ENCODE assay signal across 11 cellular contexts in the genomic region with DNA sequence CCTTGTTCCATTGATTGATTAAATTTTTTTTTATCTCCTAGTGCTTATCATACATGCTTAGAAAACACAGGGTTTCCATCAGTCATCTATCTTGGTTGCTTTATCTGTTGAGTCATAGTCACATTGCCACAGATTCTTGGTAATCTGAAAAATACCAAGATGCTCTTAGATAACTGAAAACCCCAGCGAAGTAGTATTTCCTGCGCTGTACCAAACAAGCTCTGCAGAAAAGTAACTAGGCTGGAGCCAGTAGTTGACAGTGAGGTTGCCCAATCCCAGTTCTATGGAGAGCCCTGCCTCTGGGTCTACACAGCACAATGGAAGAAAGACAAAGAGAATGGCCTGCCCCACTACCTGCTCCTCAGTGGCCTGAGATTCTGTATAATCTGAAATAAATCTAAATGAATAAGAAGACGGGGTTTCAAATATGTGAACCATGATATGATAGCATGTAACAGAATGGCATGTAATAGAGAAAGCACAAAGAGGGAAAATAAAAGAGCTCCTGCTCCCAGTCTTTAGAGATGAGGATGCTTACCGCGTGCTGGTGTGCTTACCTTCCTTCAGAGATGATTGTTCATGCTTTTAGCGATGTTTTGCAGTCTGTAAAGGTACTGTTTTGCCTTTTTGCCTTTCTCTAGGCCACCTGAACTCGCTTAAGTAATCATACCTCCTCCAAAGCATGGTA. TPM values are rescaled to one million over a fixed set of nuclear protein-coding genes. Genes with fewer than 3 reads are reported as not detected.
DNase-seq lines count a peak whose midpoint lies in the region; ATAC-seq, FAIRE-seq and TF ChIP-seq lines count a peak whose summit lies in the region.
"Had no signal": no experiment of that assay in that cellular context is flagged by ENCODE, and none has a peak within 500 bp of the region (broad histone marks: within the 10 kb centered on the region; RNA-seq: fewer than 3 reads in every experiment).

No MANE protein-coding gene starts in this region.

- no peak overlapping the region for H2AK5ac ChIP-seq in H9 (ENCODE audit: insufficient read length, low read length)

- no peak overlapping the region for H3T11ph ChIP-seq in H9 (ENCODE audit: low read length)

- no peaks in the 10 kb centered on the region; the same call in 1 of the 2 replicates for H3K27me3 Mint-ChIP-seq in H9 (ENCODE audit: low read depth)

- no peak overlapping the region for H4K91ac ChIP-seq in H9 (ENCODE audit: insufficient read length, low read depth, low read length)

- H3K36me3 Mint-ChIP-seq in H9 (ENCODE audit: insufficient read depth in 1 of 3, low read depth in 3 of 3), result no peaks in the 10 kb centered on the region

- no peak overlapping the region; the same call in 1 of the 2 replicates for H3K14ac ChIP-seq in H9 (ENCODE audit: insufficient read depth, low read length)

- no peaks in the 10 kb centered on the region for H3K79me1 ChIP-seq in H9 (ENCODE audit: insufficient read depth, low read depth, low read length, poor library complexity, severe bottlenecking)

- peaks cover 33 to 41% of the 10 kb centered on the region in 2 experiments for H3K4me1 Mint-ChIP-seq in H9

- H4K5ac ChIP-seq in H9 (ENCODE audit: insufficient read length, low read depth, low read length), result no peak overlapping the region

- intact Hi-C loops in posterior vena cava (cut with DNase I), result no loop called here

- H2BK15ac ChIP-seq in H9 (ENCODE audit: low read depth, low read length), result no peak overlapping the region

- peaks cover 8% of the 10 kb centered on the region; the same call in 1 of the 2 replicates for H3K4me1 ChIP-seq in H9 (ENCODE audit: insufficient read depth, low read length)

- no peak overlapping the region for H3K27ac ChIP-seq in H9 (ENCODE audit: insufficient read length, low read depth, low read length)

- TF ChIP-seq POLR2A in erythroblast (IDR thresholded peaks at IDR 0.05; ENCODE audit: low read length), result no peak

- H3K9me3 ChIP-seq in H9 (ENCODE audit: control insufficient read depth, low read depth, low read length), result no peaks in the 10 kb centered on the region
- H3K9me3 ChIP-seq: esophagus squamous epithelium had no signal

- H3K4ac ChIP-seq in H9 (ENCODE audit: low read depth, low read length), result no peak overlapping the region

- peak overlapping the region; percentile 81 for H2AFZ ChIP-seq in H9 (ENCODE audit: low read length)

- no peak overlapping the region for H2BK120ac ChIP-seq in H9 (ENCODE audit: low read depth, low read length, poor library complexity, severe bottlenecking)

- FAIRE-seq in RCC 7860 (lab: Jason Lieb, UNC), result no peak
- FAIRE-seq: GM12878 had no signal

- no peaks in the 10 kb centered on the region for H3K23me2 ChIP-seq in H9 (ENCODE audit: insufficient read length, low read depth, low read length, poor library complexity, severe bottlenecking)

- no peak overlapping the region for H3K56ac ChIP-seq in H9 (ENCODE audit: insufficient read length, low read depth, low read length)

- no peak overlapping the region for H3K4me2 ChIP-seq in H9 (ENCODE audit: insufficient read depth, insufficient read length, low read length)

- ATAC-seq in omental fat pad (ENCODE audit: low FRiP score), result peak; percentile 26
- ATAC-seq in HG03571 (IDR thresholded peaks at IDR 0.05; ENCODE audit: unreplicated experiment), result no peak
- ATAC-seq: GM12878 had no signal

- H4K20me1 ChIP-seq in H9 (ENCODE audit: control insufficient read depth, insufficient read depth, insufficient read length), result no peaks in the 10 kb centered on the region

- no peak overlapping the region for H2BK20ac ChIP-seq in H9 (ENCODE audit: low read depth, low read length, poor library complexity, severe bottlenecking)

- no peak for TF ChIP-seq CTCF in H9 (conservative IDR thresholded peaks at IDR 0.05)
- no peak for TF ChIP-seq CTCF in omental fat pad (IDR thresholded peaks at IDR 0.05)

- no peak overlapping the region for H3K4me3 Mint-ChIP-seq in H9

- peak overlapping the region; percentile 2 for H2BK12ac ChIP-seq in H9 (ENCODE audit: insufficient read length, low read depth, low read length)

- no peak overlapping the region for H3K9ac ChIP-seq in H9 (ENCODE audit: extremely low read depth, insufficient read length, low read length)

- H3K9me3 Mint-ChIP-seq in H9, result no peaks in the 10 kb centered on the region

- H4K8ac ChIP-seq in H9 (replicated peaks; ENCODE audit: insufficient read length, low read depth, low read length), result no peak overlapping the region

- H3K79me2 ChIP-seq in H9 (ENCODE audit: insufficient read depth, low read length), result no peaks in the 10 kb centered on the region

- no CpG with 5 or more reads among the region's 7 CpGs for WGBS in H9 (ENCODE audit: extremely low coverage, insufficient read length, low lambda C conversion rate)

- no peak overlapping the region for H2BK5ac ChIP-seq in H9 (ENCODE audit: insufficient read length, low read length)

- no peak for DNase-seq in H9
- peak; percentile 14 for DNase-seq in RCC 7860 (ENCODE audit: low spot score)
- peak; percentile 38 to 71 for DNase-seq in erythroblast (lab: John Stamatoyannopoulos, UW)
- DNase-seq in omental fat pad (ENCODE audit: low spot score), result no peak
- DNase-seq in posterior vena cava (ENCODE audit: low spot score), result no peak
- no peak for DNase-seq in activated gamma-delta T cell treated with Interleukin-2 at 50 U/mL for 16 hours
- no peak for DNase-seq in activated CD4-positive, alpha-beta T cell treated with anti-CD3 and anti-CD28 coated beads for 48 hours
- DNase-seq: esophagus squamous epithelium, NCI-H446 had no signal

- peak overlapping the region; percentile 35 for H3K18ac ChIP-seq in H9 (ENCODE audit: insufficient read length, low read depth, low read length)

- no peak overlapping the region for H3K27ac Mint-ChIP-seq in H9

- H3K23ac ChIP-seq in H9 (ENCODE audit: insufficient read length, low read depth, low read length), result no peak overlapping the region

- no peaks in the 10 kb centered on the region for H3K27me3 ChIP-seq in H9 (ENCODE audit: insufficient read depth, low read length)
- H3K27me3 ChIP-seq: esophagus squamous epithelium had no signal

RNA-seq across cellular contexts. Expression of a gene that starts 55.3 kb away (rescaled TPM):
- 33.8 and 37.1 TPM in 2 replicates for total RNA-seq in H9 (2021)
- total RNA-seq in omental fat pad, result 100 to 1,000 TPM in 1 of 4 donors, 10 to 100 TPM in 3; 47.2 to 105 (median 50.2) TPM
- 10 to 100 TPM; 25.6 to 28.2 TPM for total RNA-seq in posterior vena cava

Comparison
In these comparisons a context has a peak if more than half of its experiments do, and no peak if none do; other contexts are left out.
1. DNase-seq: peak in RCC 7860 (single experiment) and erythroblast (2 of 2); none in H9 (single experiment), omental fat pad (single experiment), posterior vena cava (single experiment), activated gamma-delta T cell treated with Interleukin-2 at 50 U/mL for 16 hours (single experiment) and activated CD4-positive, alpha-beta T cell treated with anti-CD3 and anti-CD28 coated beads for 48 hours (single experiment).